9 cellular contexts compared by ENCODE assay signal in genomic region chr6:83518946-83519489, GRCh38. TPM values are rescaled to one million over a fixed set of nuclear protein-coding genes. Genes with fewer than 3 reads are reported as not detected.
DNase-seq lines count a peak whose midpoint lies in the region; ATAC-seq and TF ChIP-seq lines count a peak whose summit lies in the region.
"Had no signal": no experiment of that assay in that cellular context is flagged by ENCODE, and none has a peak within 500 bp of the region (broad histone marks: within the 10 kb centered on the region; RNA-seq: fewer than 3 reads in every experiment).

No MANE protein-coding gene starts in this region.

- no peak overlapping the region for H2AFZ ChIP-seq in neural progenitor cell (replicated peaks)

- H3F3A ChIP-seq in neural progenitor cell (ENCODE audit: low read depth), result no peaks in the 10 kb centered on the region

- no peaks in the 10 kb centered on the region for H3K27me3 ChIP-seq in neural progenitor cell

- H3K36me3 Mint-ChIP-seq in neural progenitor cell, result no peaks in the 10 kb centered on the region
- no peaks in the 10 kb centered on the region for H3K36me3 Mint-ChIP-seq in activated CD8-positive, alpha-beta memory T cell treated with anti-CD3 and anti-CD28 coated beads, Interleukin-2, amount 10 ng/mL, durations not matched to agents 7 days and 5 days

- H3K4me3 ChIP-seq in astrocyte of the spinal cord (ENCODE audit: low read depth, low read length), result no peak overlapping the region
- no peak overlapping the region for H3K4me3 ChIP-seq in neural progenitor cell

- in situ Hi-C loops in astrocyte of the spinal cord (cut with HindIII; ENCODE audit: low sequenced_read_pairs), result no loop called here

- H3K27me3 Mint-ChIP-seq in neural progenitor cell (ENCODE audit: insufficient read depth, low read depth), result no peaks in the 10 kb centered on the region
- H3K27me3 Mint-ChIP-seq in activated CD8-positive, alpha-beta memory T cell treated with anti-CD3 and anti-CD28 coated beads, Interleukin-2, amount 10 ng/mL, durations not matched to agents 7 days and 5 days, result peaks cover 15% of the 10 kb centered on the region

- no peak overlapping the region for H3K4me3 Mint-ChIP-seq in neural progenitor cell
- no peak overlapping the region for H3K4me3 Mint-ChIP-seq in activated CD8-positive, alpha-beta memory T cell treated with anti-CD3 and anti-CD28 coated beads, Interleukin-2, amount 10 ng/mL, durations not matched to agents 7 days and 5 days
- H3K4me3 Mint-ChIP-seq: activated CD4-positive, alpha-beta T cell treated with anti-CD3 and anti-CD28 coated beads, Interleukin-2, amount 10 ng/mL, durations not matched to agents 7 days and 5 days had no signal

- no peak for ATAC-seq in activated CD8-positive, alpha-beta memory T cell treated with anti-CD3 and anti-CD28 coated beads, Interleukin-2, amount 10 ng/mL, durations not matched to agents 7 days and 5 days

- no peak overlapping the region for H3K27ac Mint-ChIP-seq in neural progenitor cell
- H3K27ac Mint-ChIP-seq in activated CD8-positive, alpha-beta memory T cell treated with anti-CD3 and anti-CD28 coated beads, Interleukin-2, amount 10 ng/mL, durations not matched to agents 7 days and 5 days, result no peak overlapping the region
- H3K27ac Mint-ChIP-seq: activated CD4-positive, alpha-beta T cell treated with anti-CD3 and anti-CD28 coated beads, Interleukin-2, amount 10 ng/mL, durations not matched to agents 7 days and 5 days had no signal

- H3K79me2 ChIP-seq in neural progenitor cell (ENCODE audit: low read depth), result no peaks in the 10 kb centered on the region

- H3K9me3 ChIP-seq in neural progenitor cell (ENCODE audit: low read depth), result no peaks in the 10 kb centered on the region

- no peaks in the 10 kb centered on the region for H3K9me3 Mint-ChIP-seq in neural progenitor cell
- H3K9me3 Mint-ChIP-seq in activated CD8-positive, alpha-beta memory T cell treated with anti-CD3 and anti-CD28 coated beads, Interleukin-2, amount 10 ng/mL, durations not matched to agents 7 days and 5 days (ENCODE audit: low read depth), result no peaks in the 10 kb centered on the region
- H3K9me3 Mint-ChIP-seq: activated CD4-positive, alpha-beta T cell treated with anti-CD3 and anti-CD28 coated beads, Interleukin-2, amount 10 ng/mL, durations not matched to agents 7 days and 5 days had no signal

- TF ChIP-seq CTCF in astrocyte of the spinal cord (IDR thresholded peaks at IDR 0.05; ENCODE audit: low read depth, low read length), result peak; percentile 61
- peak; percentile 49 for TF ChIP-seq CTCF in neural progenitor cell (IDR thresholded peaks at IDR 0.05)

- no peaks in the 10 kb centered on the region for H3K36me3 ChIP-seq in neural progenitor cell

- H3K4me2 ChIP-seq in neural progenitor cell, result no peak overlapping the region

- no peak overlapping the region for H3K9ac ChIP-seq in neural progenitor cell

- H3K27ac ChIP-seq in neural progenitor cell, result no peak overlapping the region

- H3K4me1 ChIP-seq in neural progenitor cell, result no peaks in the 10 kb centered on the region

- H4K20me1 ChIP-seq in neural progenitor cell (ENCODE audit: low read depth), result no peaks in the 10 kb centered on the region

- H3K4me1 Mint-ChIP-seq in neural progenitor cell, result peaks cover 6% of the 10 kb centered on the region
- H3K4me1 Mint-ChIP-seq in activated CD8-positive, alpha-beta memory T cell treated with anti-CD3 and anti-CD28 coated beads, Interleukin-2, amount 10 ng/mL, durations not matched to agents 7 days and 5 days, result no peaks in the 10 kb centered on the region
- H3K4me1 Mint-ChIP-seq: activated CD4-positive, alpha-beta T cell treated with anti-CD3 and anti-CD28 coated beads, Interleukin-2, amount 10 ng/mL, durations not matched to agents 7 days and 5 days had no signal

- peak; percentile 58 for DNase-seq in GM03348 (ENCODE audit: low spot score)
- DNase-seq in Kasumi-1 (lab: John Stamatoyannopoulos, UW), result peak; percentile 21 to 26
- DNase-seq in astrocyte of the spinal cord (ENCODE audit: low read depth, low spot score), result peak; percentile 16
- DNase-seq in neural progenitor cell (ENCODE audit: low spot score), result peak; percentile 29
- no peak for DNase-seq in SKM-1 treated with dmso at 0.1 percent for 144 hours (lab: John Stamatoyannopoulos, UW; ENCODE audit: unreplicated experiment)
- no peak for DNase-seq in inferior parietal cortex (ENCODE audit: extremely low spot score)
- DNase-seq in activated CD8-positive, alpha-beta memory T cell treated with anti-CD3 and anti-CD28 coated beads, Interleukin-2, amount 10 ng/mL, durations not matched to agents 7 days and 5 days, result no peak
- DNase-seq: activated CD4-positive, alpha-beta T cell treated with anti-CD3 and anti-CD28 coated beads, Interleukin-2, amount 10 ng/mL, durations not matched to agents 7 days and 5 days; GOT3 had no signal

- CTCF ChIA-PET in activated CD8-positive, alpha-beta memory T cell treated with anti-CD3 and anti-CD28 coated beads, Interleukin-2, amount 10 ng/mL, durations not matched to agents 7 days and 5 days (lab: Charles Lee), result interaction anchor here (1.5 to 2.4 kb wide), 2 partner anchors 297 to 452 kb away, joined by 6 to 9 read pairs; partner anchors contain the start of gene DOP1A

RNA-seq across cellular contexts. Expression of gene PRSS35, which starts 6.7 kb away (rescaled TPM):
- total RNA-seq in neural progenitor cell (ENCODE audit: low replicate concordance), result 2.8 and 4.5 TPM in 2 replicates
- not detected for total RNA-seq in activated CD8-positive, alpha-beta memory T cell treated with anti-CD3 and anti-CD28 coated beads, Interleukin-2, amount 10 ng/mL, durations not matched to agents 7 days and 5 days
- total RNA-seq: activated CD4-positive, alpha-beta T cell treated with anti-CD3 and anti-CD28 coated beads, Interleukin-2, amount 10 ng/mL, durations not matched to agents 7 days and 5 days had no signal

Comparison
In these comparisons a context has a peak if more than half of its experiments do, and no peak if none do; other contexts are left out.
1. DNase-seq: peak in GM03348 (single experiment), Kasumi-1 (2 of 2), astrocyte of the spinal cord (single experiment) and neural progenitor cell (single experiment); none in SKM-1 treated with dmso at 0.1 percent for 144 hours (single experiment), inferior parietal cortex (single experiment) and activated CD8-positive, alpha-beta memory T cell treated with anti-CD3 and anti-CD28 coated beads, Interleukin-2, amount 10 ng/mL, durations not matched to agents 7 days and 5 days (single experiment).